Comparison of ENCODE assay signal across 14 cellular contexts in the genomic region with DNA sequence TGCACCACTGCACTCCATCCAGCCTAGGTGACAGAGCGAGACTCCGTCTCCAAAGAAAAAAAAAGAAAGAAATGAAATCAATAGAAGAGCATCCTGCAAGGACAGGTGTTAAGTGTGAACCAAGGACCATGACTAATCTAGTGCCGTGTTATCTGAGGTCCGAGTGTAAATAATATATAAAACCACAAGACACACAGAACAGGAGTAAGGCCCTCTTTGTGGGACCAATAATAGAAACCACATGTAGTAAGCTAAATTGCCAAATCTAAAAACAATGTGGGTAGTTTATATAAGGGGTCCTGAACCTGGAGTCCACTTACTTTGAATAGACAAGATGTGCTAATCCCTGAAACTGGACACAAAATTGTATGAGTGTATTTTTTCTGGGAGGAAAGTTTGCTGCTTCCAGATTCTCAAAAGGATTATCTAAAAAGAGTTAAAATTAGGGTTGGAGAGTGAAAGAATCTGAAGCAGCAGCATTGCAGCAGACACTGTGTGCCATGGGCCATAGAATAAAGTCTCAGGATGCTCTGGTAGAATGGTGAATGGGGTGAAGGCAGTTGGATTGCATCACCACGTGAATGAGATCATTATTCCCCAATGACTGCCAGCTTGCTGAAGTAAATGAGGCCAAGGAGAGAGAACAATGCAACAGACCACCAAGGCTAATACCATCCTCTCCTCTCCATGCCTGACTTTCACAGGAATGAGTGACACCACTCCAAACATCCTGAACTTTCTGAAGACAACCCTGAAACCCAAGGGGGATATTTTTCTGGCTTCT.
A peak's percentile ranks its signal among the peaks of the same experiment; 100 is the strongest.
DNase-seq lines count a peak whose midpoint lies in the region; ATAC-seq and TF ChIP-seq lines count a peak whose summit lies in the region.
"Had no signal": no experiment of that assay in that cellular context is flagged by ENCODE, and none has a peak within 500 bp of the region (broad histone marks: within the 10 kb centered on the region; RNA-seq: fewer than 3 reads in every experiment).

No MANE protein-coding gene starts in this region.

- peak overlapping the region; percentile 21 for H3K4me3 Mint-ChIP-seq in glutamatergic neuron (ENCODE audit: unreplicated experiment)
- no peak overlapping the region for H3K4me3 Mint-ChIP-seq in activated T-cell treated with anti-CD3 and anti-CD28 coated beads, Interleukin-2, amount 50 U/mL, for 72 hours
- H3K4me3 Mint-ChIP-seq: effector memory CD8-positive, alpha-beta T cell; naive B cell had no signal

- POLR2A ChIA-PET in AG04450 (lab: Yijun Ruan, JAX), result interaction anchor here (0.6 to 0.7 kb wide), 3 partner anchors 102 to 205 kb away, joined by 5 to 11 read pairs (median 5); no protein-coding TSS in a partner anchor

- H3K27ac ChIP-seq in AG04450 (ENCODE audit: low read depth, low read length), result peak overlapping the region; percentile 43
- H3K27ac ChIP-seq in HUES48 (ENCODE audit: low read depth, low read length), result peak overlapping the region; percentile 10
- H3K27ac ChIP-seq: vagina had no signal

- H3K27me3 Mint-ChIP-seq in glutamatergic neuron (ENCODE audit: unreplicated experiment), result peaks cover 6% of the 10 kb centered on the region
- H3K27me3 Mint-ChIP-seq in activated T-cell treated with anti-CD3 and anti-CD28 coated beads, Interleukin-2, amount 50 U/mL, for 72 hours (ENCODE audit: low read depth), result no peaks in the 10 kb centered on the region
- H3K27me3 Mint-ChIP-seq: effector memory CD8-positive, alpha-beta T cell had no signal

- H3K27me3 ChIP-seq in AG04450 (ENCODE audit: control insufficient read depth, insufficient read depth, low read length) (no peaks in the 10 kb centered on the region), HUES48 (ENCODE audit: control insufficient read depth, insufficient read depth, low read length) (no peaks in the 10 kb centered on the region)
- H3K27me3 ChIP-seq: BE2C, vagina had no signal

- no peaks in the 10 kb centered on the region for H3K36me3 Mint-ChIP-seq in glutamatergic neuron (ENCODE audit: unreplicated experiment)
- H3K36me3 Mint-ChIP-seq in activated T-cell treated with anti-CD3 and anti-CD28 coated beads, Interleukin-2, amount 50 U/mL, for 72 hours (ENCODE audit: insufficient read depth in 2 of 2), result no peaks in the 10 kb centered on the region
- H3K36me3 Mint-ChIP-seq: naive B cell had no signal

- H3K4me3 ChIP-seq in AG04450 (ENCODE audit: low read depth, low read length), result no peak overlapping the region
- H3K4me3 ChIP-seq in HUES48 (ENCODE audit: low read depth, low read length), result no peak overlapping the region
- H3K4me3 ChIP-seq in astrocyte of the cerebellum (ENCODE audit: low read depth, low read length), result no peak overlapping the region
- H3K4me3 ChIP-seq: vagina had no signal

- peaks cover 35% of the 10 kb centered on the region for H3K4me1 ChIP-seq in HUES48 (ENCODE audit: control insufficient read depth, insufficient read depth, low read length)

- in situ Hi-C loops in astrocyte of the cerebellum (cut with HindIII; ENCODE audit: low sequenced_read_pairs), result no loop called here

- peaks cover 6% of the 10 kb centered on the region for H3K9me3 Mint-ChIP-seq in glutamatergic neuron (ENCODE audit: unreplicated experiment)
- no peaks in the 10 kb centered on the region for H3K9me3 Mint-ChIP-seq in activated T-cell treated with anti-CD3 and anti-CD28 coated beads, Interleukin-2, amount 50 U/mL, for 72 hours
- H3K9me3 Mint-ChIP-seq: effector memory CD8-positive, alpha-beta T cell had no signal

- TF ChIP-seq CTCF in AG04450 (IDR thresholded peaks at IDR 0.05; ENCODE audit: low read depth, low read length), result no peak
- no peak for TF ChIP-seq CTCF in astrocyte of the cerebellum (IDR thresholded peaks at IDR 0.05; ENCODE audit: low read depth, low read length, missing control alignments)
- TF ChIP-seq CTCF in glutamatergic neuron (IDR thresholded peaks at IDR 0.05; ENCODE audit: partially characterized antibody, unreplicated experiment), result no peak

- peak overlapping the region; percentile 71 for H3K27ac Mint-ChIP-seq in glutamatergic neuron (ENCODE audit: unreplicated experiment)
- no peak overlapping the region for H3K27ac Mint-ChIP-seq in activated T-cell treated with anti-CD3 and anti-CD28 coated beads, Interleukin-2, amount 50 U/mL, for 72 hours
- H3K27ac Mint-ChIP-seq: naive B cell had no signal

- DNase-seq in AG04450 (ENCODE audit: low read depth, low spot score) (peak; percentile 58), astrocyte of the cerebellum (ENCODE audit: low read depth) (peak; percentile 29), glutamatergic neuron (no peak), COR-L47 (lab: John Stamatoyannopoulos, UW) (no peak)
- DNase-seq in activated CD4-positive, alpha-beta T cell treated with anti-CD3 and anti-CD28 coated beads for 1 hour, result no peak
- no peak for DNase-seq in activated T-cell treated with anti-CD3 and anti-CD28 coated beads, Interleukin-2, amount 50 U/mL, for 72 hours
- DNase-seq: BE2C; effector memory CD8-positive, alpha-beta T cell; naive B cell; NCI-H2029 had no signal

- CTCF ChIA-PET in AG04450 (lab: Charles Lee), result interaction anchor here (0.6 to 1.4 kb wide), 3 partner anchors 34 to 407 kb away, joined by 3 to 4 read pairs (median 4); no protein-coding TSS in a partner anchor

- no peaks in the 10 kb centered on the region for H3K36me3 ChIP-seq in HUES48 (ENCODE audit: control insufficient read depth, insufficient read depth, low read length)
- H3K36me3 ChIP-seq: vagina had no signal

- no peak overlapping the region for H3K9ac ChIP-seq in HUES48 (ENCODE audit: low read depth, low read length)

- ATAC-seq in activated T-cell treated with anti-CD3 and anti-CD28 coated beads, Interleukin-2, amount 50 U/mL, for 72 hours (replicated peaks in 1 of 2), result no peak
- ATAC-seq in GM21576 (IDR thresholded peaks at IDR 0.05; ENCODE audit: unreplicated experiment), result no peak
- ATAC-seq: effector memory CD8-positive, alpha-beta T cell; Panc1 had no signal

- H3K9me3 ChIP-seq in AG04450 (ENCODE audit: control insufficient read depth, insufficient read depth, low read length), result no peaks in the 10 kb centered on the region; the same call in 1 of the 2 replicates
- no peaks in the 10 kb centered on the region for H3K9me3 ChIP-seq in HUES48 (ENCODE audit: control insufficient read depth, insufficient read depth, low read length)
- H3K9me3 ChIP-seq: BE2C, vagina had no signal

- H3K4me1 Mint-ChIP-seq in glutamatergic neuron (ENCODE audit: low read depth, unreplicated experiment), result peaks cover 71% of the 10 kb centered on the region
- no peaks in the 10 kb centered on the region for H3K4me1 Mint-ChIP-seq in activated T-cell treated with anti-CD3 and anti-CD28 coated beads, Interleukin-2, amount 50 U/mL, for 72 hours (ENCODE audit: low read depth)
- H3K4me1 Mint-ChIP-seq: naive B cell had no signal

Comparison
In these comparisons a context has a peak if more than half of its experiments do, and no peak if none do; other contexts are left out.
1. DNase-seq: peak in AG04450 (single experiment) and astrocyte of the cerebellum (single experiment); none in glutamatergic neuron (single experiment), activated CD4-positive, alpha-beta T cell treated with anti-CD3 and anti-CD28 coated beads for 1 hour (single experiment), activated T-cell treated with anti-CD3 and anti-CD28 coated beads, Interleukin-2, amount 50 U/mL, for 72 hours (0 of 2) and COR-L47 (single experiment).